Comparison of ENCODE assay signal across 11 cellular contexts in the genomic region with DNA sequence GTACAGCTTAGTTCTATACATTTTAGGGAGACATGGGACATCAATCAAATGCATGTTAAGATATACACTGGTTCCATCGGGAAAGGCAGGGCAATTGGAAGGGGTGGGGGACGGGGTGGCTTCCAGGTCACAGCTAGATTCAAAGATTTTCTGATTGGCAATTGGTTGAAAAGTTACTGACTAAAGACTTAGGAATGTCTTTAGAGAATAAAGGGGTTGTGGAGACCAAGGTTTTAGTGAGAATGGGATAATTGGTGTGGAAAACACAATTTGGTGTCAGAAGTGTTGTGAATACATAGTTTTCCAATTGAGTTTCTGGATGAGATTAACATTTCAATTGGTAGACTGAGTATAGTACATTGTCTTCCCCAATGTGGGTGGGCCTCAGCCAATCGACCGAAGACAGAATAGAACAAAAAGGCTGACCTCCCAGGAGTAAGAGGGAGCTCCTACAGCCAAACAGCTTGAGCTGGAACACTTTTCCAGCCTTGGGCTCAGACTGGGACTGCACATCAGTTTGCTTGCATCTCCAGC. TPM values are rescaled to one million over a fixed set of nuclear protein-coding genes. Genes with fewer than 3 reads are reported as not detected.
A peak's percentile ranks its signal among the peaks of the same experiment; 100 is the strongest.
DNase-seq lines count a peak whose midpoint lies in the region; ATAC-seq lines count a peak whose summit lies in the region.
"Had no signal": no experiment of that assay in that cellular context is flagged by ENCODE, and none has a peak within 500 bp of the region (broad histone marks: within the 10 kb centered on the region; RNA-seq: fewer than 3 reads in every experiment).

No MANE protein-coding gene starts in this region.

- peaks cover 5% of the 10 kb centered on the region for H3K4me1 ChIP-seq in stomach smooth muscle (ENCODE audit: control insufficient read depth, insufficient read depth, low read length)
- H3K4me1 ChIP-seq: BLaER1 treated with 17β-estradiol and CSF1 and Interleukin-3, amounts not matched to agents 10 nM and 100 nM had no signal

- no peaks in the 10 kb centered on the region for H3K27me3 ChIP-seq in stomach smooth muscle (ENCODE audit: control insufficient read depth in 1 of 2, insufficient read depth in 2 of 2, low read length in 2 of 2)
- H3K27me3 ChIP-seq: BLaER1 treated with 17β-estradiol and CSF1 and Interleukin-3, amounts not matched to agents 10 nM and 100 nM had no signal

- H3K9ac ChIP-seq in stomach smooth muscle (ENCODE audit: low read length in 2 of 2) = peak overlapping the region; percentile 51 to 89
- H3K9ac ChIP-seq: BLaER1 treated with 17β-estradiol and CSF1 and Interleukin-3, amounts not matched to agents 10 nM and 100 nM had no signal

- H3K9me3 ChIP-seq in stomach smooth muscle (ENCODE audit: control insufficient read depth in 2 of 2, low read length in 2 of 2) = no peaks in the 10 kb centered on the region
- H3K9me3 ChIP-seq: lower lobe of right lung had no signal

- peak overlapping the region; percentile 79 for H3K4me3 Mint-ChIP-seq in activated naive CD4-positive, alpha-beta T cell treated with anti-CD3 and anti-CD28 coated beads, Interleukin-2, amount 10 ng/mL, durations not matched to agents 7 days and 5 days
- peak overlapping the region; percentile 81 for H3K4me3 Mint-ChIP-seq in activated naive CD8-positive, alpha-beta T cell treated with anti-CD3 and anti-CD28 coated beads, Interleukin-2, amount 10 ng/mL, durations not matched to agents 7 days and 5 days

- CTCF ChIA-PET in activated naive CD4-positive, alpha-beta T cell treated with anti-CD3 and anti-CD28 coated beads, Interleukin-2, amount 10 ng/mL, durations not matched to agents 7 days and 5 days (lab: Charles Lee) = no interaction called here

- H3K36me3 ChIP-seq in stomach smooth muscle (ENCODE audit: control insufficient read depth in 2 of 2, insufficient read depth in 2 of 2, low read length in 2 of 2) = no peaks in the 10 kb centered on the region
- H3K36me3 ChIP-seq: BLaER1 treated with 17β-estradiol and CSF1 and Interleukin-3, amounts not matched to agents 10 nM and 100 nM had no signal

- H3K27ac Mint-ChIP-seq in activated naive CD4-positive, alpha-beta T cell treated with anti-CD3 and anti-CD28 coated beads, Interleukin-2, amount 10 ng/mL, durations not matched to agents 7 days and 5 days = no peak overlapping the region
- no peak overlapping the region for H3K27ac Mint-ChIP-seq in activated naive CD8-positive, alpha-beta T cell treated with anti-CD3 and anti-CD28 coated beads, Interleukin-2, amount 10 ng/mL, durations not matched to agents 7 days and 5 days

- POLR2A ChIA-PET in activated naive CD8-positive, alpha-beta T cell treated with anti-CD3 and anti-CD28 coated beads, Interleukin-2, amount 10 ng/mL, durations not matched to agents 7 days and 5 days (lab: Charles Lee) = no interaction called here

- no peak for DNase-seq in activated naive CD4-positive, alpha-beta T cell treated with anti-CD3 and anti-CD28 coated beads, Interleukin-2, amount 10 ng/mL, durations not matched to agents 7 days and 5 days
- no peak for DNase-seq in activated naive CD4-positive, alpha-beta T cell treated with Interleukin-2 at 50 U/mL for 16 hours
- DNase-seq in activated naive CD8-positive, alpha-beta T cell treated with anti-CD3 and anti-CD28 coated beads, Interleukin-2, amount 10 ng/mL, durations not matched to agents 7 days and 5 days = no peak
- peak; percentile 63 for DNase-seq in islet precursor cell
- DNase-seq in activated CD4-positive, CD25-positive, alpha-beta regulatory T cell (lab: John Stamatoyannopoulos, UW) = no peak
- no peak for DNase-seq in HPDE6-E6E7 (ENCODE audit: extremely low spot score)
- DNase-seq: lower lobe of right lung, NCI-H187 treated with DMSO at 0.1 percent for 48 hours had no signal

- no peak for ATAC-seq in activated naive CD8-positive, alpha-beta T cell treated with anti-CD3 and anti-CD28 coated beads, Interleukin-2, amount 10 ng/mL, durations not matched to agents 7 days and 5 days (ENCODE audit: low read depth)
- no peak for ATAC-seq in GM18498 (IDR thresholded peaks at IDR 0.05; ENCODE audit: unreplicated experiment)

- H3K27ac ChIP-seq in stomach smooth muscle (ENCODE audit: low read length) = peak overlapping the region; percentile 85
- H3K27ac ChIP-seq: BLaER1 treated with 17β-estradiol and CSF1 and Interleukin-3, amounts not matched to agents 10 nM and 100 nM had no signal

- peaks cover 1% of the 10 kb centered on the region for H3K36me3 Mint-ChIP-seq in activated naive CD4-positive, alpha-beta T cell treated with anti-CD3 and anti-CD28 coated beads, Interleukin-2, amount 10 ng/mL, durations not matched to agents 7 days and 5 days
- no peaks in the 10 kb centered on the region for H3K36me3 Mint-ChIP-seq in activated naive CD8-positive, alpha-beta T cell treated with anti-CD3 and anti-CD28 coated beads, Interleukin-2, amount 10 ng/mL, durations not matched to agents 7 days and 5 days

- H3K4me1 Mint-ChIP-seq in activated naive CD4-positive, alpha-beta T cell treated with anti-CD3 and anti-CD28 coated beads, Interleukin-2, amount 10 ng/mL, durations not matched to agents 7 days and 5 days = peaks cover 19% of the 10 kb centered on the region
- peaks cover 10% of the 10 kb centered on the region for H3K4me1 Mint-ChIP-seq in activated naive CD8-positive, alpha-beta T cell treated with anti-CD3 and anti-CD28 coated beads, Interleukin-2, amount 10 ng/mL, durations not matched to agents 7 days and 5 days

- peak overlapping the region; percentile 75 to 91 for H3K4me3 ChIP-seq in stomach smooth muscle (ENCODE audit: low read length in 2 of 2)
- H3K4me3 ChIP-seq: BLaER1 treated with 17β-estradiol and CSF1 and Interleukin-3, amounts not matched to agents 10 nM and 100 nM had no signal

- no peaks in the 10 kb centered on the region for H3K9me3 Mint-ChIP-seq in activated naive CD4-positive, alpha-beta T cell treated with anti-CD3 and anti-CD28 coated beads, Interleukin-2, amount 10 ng/mL, durations not matched to agents 7 days and 5 days
- no peaks in the 10 kb centered on the region for H3K9me3 Mint-ChIP-seq in activated naive CD8-positive, alpha-beta T cell treated with anti-CD3 and anti-CD28 coated beads, Interleukin-2, amount 10 ng/mL, durations not matched to agents 7 days and 5 days

- peaks cover 36% of the 10 kb centered on the region for H3K27me3 Mint-ChIP-seq in activated naive CD4-positive, alpha-beta T cell treated with anti-CD3 and anti-CD28 coated beads, Interleukin-2, amount 10 ng/mL, durations not matched to agents 7 days and 5 days
- H3K27me3 Mint-ChIP-seq in activated naive CD8-positive, alpha-beta T cell treated with anti-CD3 and anti-CD28 coated beads, Interleukin-2, amount 10 ng/mL, durations not matched to agents 7 days and 5 days = peaks cover 30% of the 10 kb centered on the region

RNA-seq across cellular contexts. Expression of a gene that starts 1.0 kb away (rescaled TPM):
- not detected for total RNA-seq in activated naive CD8-positive, alpha-beta T cell treated with anti-CD3 and anti-CD28 coated beads, Interleukin-2, amount 10 ng/mL, durations not matched to agents 7 days and 5 days
- total RNA-seq: lower lobe of right lung had no signal

RNA-seq across cellular contexts. Expression of a gene that starts 47.6 kb away (rescaled TPM):
- total RNA-seq in activated naive CD8-positive, alpha-beta T cell treated with anti-CD3 and anti-CD28 coated beads, Interleukin-2, amount 10 ng/mL, durations not matched to agents 7 days and 5 days = 10 to 100 TPM; 19.7 to 19.8 TPM
